Comparison of ENCODE assay signal across 8 cellular contexts in the genomic region with DNA sequence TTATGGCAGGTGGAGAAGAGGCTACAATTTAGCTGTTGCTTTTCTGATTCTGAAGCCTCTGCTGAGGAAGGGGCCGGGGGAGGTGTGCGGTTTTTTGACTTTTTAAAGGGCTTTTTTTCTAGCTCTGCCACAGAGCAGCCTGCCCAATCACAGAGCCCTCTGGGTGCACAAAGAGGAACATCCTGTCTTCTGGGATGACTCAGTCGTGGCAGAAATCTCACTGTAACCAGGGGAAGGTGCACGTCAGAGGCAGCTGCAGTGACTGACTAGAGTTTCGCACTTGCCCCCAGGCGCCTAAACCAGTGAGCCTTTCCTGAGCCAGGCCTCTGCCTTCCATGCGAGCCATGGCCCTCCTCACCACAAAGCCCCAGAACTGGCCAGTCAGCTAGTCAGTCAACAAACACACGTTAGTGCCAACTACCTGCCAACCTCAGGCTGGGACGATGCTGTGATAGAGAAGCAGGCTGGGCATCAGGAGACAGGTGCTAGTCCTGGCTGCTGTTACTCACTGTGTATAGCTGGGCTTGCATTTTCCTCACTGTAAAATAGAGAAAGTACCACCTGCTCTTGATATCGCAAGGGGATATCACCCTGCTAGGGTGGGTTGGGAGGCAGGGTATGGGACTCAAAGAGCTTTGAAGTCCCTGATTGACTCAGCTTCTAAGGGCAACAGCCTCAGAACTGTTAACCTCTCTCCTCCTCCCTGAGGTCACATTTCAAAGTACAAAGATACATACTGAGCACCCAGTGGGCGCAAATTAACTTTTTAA. TPM values are rescaled to one million over a fixed set of nuclear protein-coding genes. Genes with fewer than 3 reads are reported as not detected.
DNase-seq lines count a peak whose midpoint lies in the region; ATAC-seq, FAIRE-seq and TF ChIP-seq lines count a peak whose summit lies in the region.

No MANE protein-coding gene starts in this region.

- H3K27ac ChIP-seq in ascending aorta (peak overlapping the region; percentile 86 to 96), keratinocyte (ENCODE audit: control insufficient read depth, insufficient read depth, low read length) (peak overlapping the region; percentile 82)

- peak; percentile 81 for ATAC-seq in GM19351 (IDR thresholded peaks at IDR 0.05; ENCODE audit: unreplicated experiment)
- ATAC-seq in HG03520 (IDR thresholded peaks at IDR 0.05; ENCODE audit: unreplicated experiment) = peak; percentile 87

- DNase-seq in ACHN (peak; percentile 83), T-helper 9 cell (peak; percentile 80), ascending aorta (ENCODE audit: low spot score in 2 of 2) (peak; percentile 86 to 94), keratinocyte (ENCODE audit: low read depth, low spot score) (peak; percentile 93), DMS 273 (lab: John Stamatoyannopoulos, UW; ENCODE audit: unreplicated experiment) (no peak)
- peak; percentile 66 to 78 for DNase-seq in stimulated activated CD4-positive, alpha-beta T cell treated with anti-CD3 and anti-CD28 coated beads, Interleukin-1b, Interleukin-23, amount 100 ng/mL, for 4 hours (ENCODE audit: low read depth in 2 of 2)

- H3K9ac ChIP-seq in keratinocyte (ENCODE audit: control insufficient read depth, extremely low read depth, insufficient read depth, low read length) = peak overlapping the region; percentile 57

- H3K79me2 ChIP-seq in keratinocyte (ENCODE audit: control insufficient read depth, insufficient read depth, low read length) = no peaks in the 10 kb centered on the region

- H3K36me3 ChIP-seq in ascending aorta (peaks cover 6 to 8% of the 10 kb centered on the region in 2 donors), keratinocyte (ENCODE audit: control insufficient read depth in 2 of 2, extremely low read depth in 1 of 2, insufficient read depth in 2 of 2, low read length in 2 of 2) (no peaks in the 10 kb centered on the region)

- peak overlapping the region; percentile 20 for H2AFZ ChIP-seq in keratinocyte (ENCODE audit: control insufficient read depth, low read length)

- peak overlapping the region; percentile 76 to 77 for H3K4me3 ChIP-seq in ascending aorta
- no peak overlapping the region for H3K4me3 ChIP-seq in keratinocyte (ENCODE audit: control insufficient read depth in 2 of 3, extremely low read depth in 1 of 3, insufficient read depth in 2 of 3, low read depth in 1 of 3, low read length in 3 of 3)

- dilution Hi-C loops in keratinocyte (cut with MboI; ENCODE audit: extremely low pct_ligation_motif_present, low sequenced_read_pairs) = no loop called here

- TF ChIP-seq CTCF in ascending aorta (IDR thresholded peaks at IDR 0.05) (no peak), keratinocyte (optimal IDR thresholded peaks at IDR 0.05 in 1 of 3, IDR thresholded peaks at IDR 0.05 in 1 of 3, conservative IDR thresholded peaks at IDR 0.05 in 1 of 3; ENCODE audit: extremely low read depth in 1 of 3, insufficient read depth in 2 of 3, low read length in 3 of 3) (no peak)

- no peaks in the 10 kb centered on the region for H3K9me1 ChIP-seq in keratinocyte (ENCODE audit: control insufficient read depth, extremely low read depth, insufficient read depth, low read length)

- H3K4me1 ChIP-seq in ascending aorta = peaks cover 36 to 69% of the 10 kb centered on the region in 2 donors
- peaks cover 22% of the 10 kb centered on the region for H3K4me1 ChIP-seq in keratinocyte (ENCODE audit: control insufficient read depth, extremely low read depth, insufficient read depth, low read length)

- no peaks in the 10 kb centered on the region for H3K27me3 ChIP-seq in ascending aorta
- H3K27me3 ChIP-seq in keratinocyte (ENCODE audit: control insufficient read depth, extremely low read depth, insufficient read depth, low read length) = no peaks in the 10 kb centered on the region

- H3K4me2 ChIP-seq in keratinocyte (ENCODE audit: control insufficient read depth, extremely low read depth, insufficient read depth, low read depth, low read length) = peak overlapping the region; percentile 67

- H3K9me3 ChIP-seq in ascending aorta (no peaks in the 10 kb centered on the region), keratinocyte (ENCODE audit: control insufficient read depth, low read depth, low read length) (no peaks in the 10 kb centered on the region)

- no peaks in the 10 kb centered on the region for H4K20me1 ChIP-seq in keratinocyte (ENCODE audit: control insufficient read depth, extremely low read depth, insufficient read depth, low read length)

- intact Hi-C loops in ascending aorta (cut with DNase I) = loop anchor here (10.0 kb wide), 2 partner anchors 141 to 211 kb away; no protein-coding TSS in a partner anchor

- FAIRE-seq in keratinocyte (lab: Jason Lieb, UNC) = peak; percentile 99

- in situ Hi-C loops in ACHN (cut with HindIII; ENCODE audit: low pct_ligation_motif_present, low pct_unique_long_range_greater_than_20kb, low sequenced_read_pairs) = no loop called here

RNA-seq across cellular contexts. Expression of gene AKNA, which starts 2.2 kb away (rescaled TPM):
- total RNA-seq in ascending aorta = 87.9 TPM
- polyA plus RNA-seq in keratinocyte = 0.57 to 1.1 TPM (median 0.79 TPM) in 3 replicates
- polyA plus RNA-seq in keratinocyte (2011; ENCODE audit: low read depth) = 0.64 TPM
- 0.66 and 0.82 TPM in 2 replicates for polyA plus RNA-seq in keratinocyte (2011; cell fraction: cytosol; rRNA removed)
- 1.6 and 2.6 TPM in 2 replicates for polyA plus RNA-seq in keratinocyte (2011; cell fraction: nucleus; rRNA removed)
- 1.8 and 2.0 TPM in 2 replicates for polyA plus RNA-seq in keratinocyte (2012; ENCODE audit: low replicate concordance)
- 0.99 to 2.8 TPM (median 1.6 TPM) in 3 replicates for polyA minus RNA-seq in keratinocyte
- 0.77 TPM for polyA minus RNA-seq in keratinocyte (2011; cell fraction: cytosol; rRNA and poly(A)+ RNA removed)
- polyA minus RNA-seq in keratinocyte (2011; cell fraction: nucleus; rRNA and poly(A)+ RNA removed) = 2.6 and 2.8 TPM in 2 replicates

RNA-seq across cellular contexts. Expression of gene ORM2, which starts 55.9 kb away (rescaled TPM):
- 0.64 TPM for total RNA-seq in ascending aorta
- polyA plus RNA-seq in keratinocyte = not detected in 3 replicates
- polyA plus RNA-seq in keratinocyte (2011; ENCODE audit: low read depth) = not detected
- not detected in 2 replicates for polyA plus RNA-seq in keratinocyte (2011; cell fraction: cytosol; rRNA removed)
- not detected in 2 replicates for polyA plus RNA-seq in keratinocyte (2011; cell fraction: nucleus; rRNA removed)
- polyA plus RNA-seq in keratinocyte (2012; ENCODE audit: low replicate concordance) = not detected in 2 replicates
- polyA minus RNA-seq in keratinocyte = not detected in 3 replicates
- polyA minus RNA-seq in keratinocyte (2011; cell fraction: cytosol; rRNA and poly(A)+ RNA removed) = not detected
- polyA minus RNA-seq in keratinocyte (2011; cell fraction: nucleus; rRNA and poly(A)+ RNA removed) = not detected in 2 replicates

Comparison
In these comparisons a context has a peak if more than half of its experiments do, and no peak if none do; other contexts are left out.
1. H3K4me3 ChIP-seq: peak in ascending aorta (2 of 2); none in keratinocyte (0 of 3).